In the genomic region with DNA sequence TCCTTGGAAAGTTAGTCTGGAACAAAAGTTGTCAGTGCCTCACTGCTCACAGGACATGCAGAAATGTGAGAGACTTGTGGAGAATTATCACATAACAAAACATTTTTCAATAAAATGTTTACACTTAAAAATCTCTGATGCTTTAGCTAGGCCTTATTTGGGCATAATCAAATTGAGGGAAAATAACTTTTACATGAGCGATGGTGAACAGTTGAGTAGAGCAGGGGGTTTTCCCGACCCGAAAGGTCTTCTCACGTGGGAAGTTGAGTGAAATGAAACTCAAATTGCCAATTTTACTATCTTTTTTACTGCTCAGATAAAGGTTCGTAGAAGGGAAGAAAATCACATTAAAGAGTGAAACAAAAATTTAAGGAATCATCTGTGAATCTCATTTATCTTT, we compare ENCODE assay signal across 26 cellular contexts.
"Had no signal": no experiment of that assay in that cellular context is flagged by ENCODE, and none has a peak within 500 bp of the region (broad histone marks: within the 10 kb centered on the region; RNA-seq: fewer than 3 reads in every experiment).

No MANE protein-coding gene starts in this region.

- H3K36me3 ChIP-seq: esophagus squamous epithelium, gastrocnemius medialis, heart right ventricle, left lung, lower lobe of right lung had no signal

- H3K4me1 ChIP-seq: gastrocnemius medialis, left lung had no signal

- H3K27me3 ChIP-seq: esophagus squamous epithelium, gastrocnemius medialis, heart right ventricle, left lung had no signal

- DNase-seq: cortex of kidney; effector CD8-positive, alpha-beta T cell; effector memory CD8-positive, alpha-beta T cell; endodermal cell; erythroblast; esophagus squamous epithelium; foreskin fibroblast; foreskin melanocyte; gastrocnemius medialis; glutamatergic neuron; head of caudate nucleus; heart right ventricle; hippocampal formation; left cardiac atrium; left lung; left ventricle myocardium superior; lower lobe of right lung; mesenchymal stem cell; mucosa of descending colon; naive B cell; naive thymus-derived CD8-positive, alpha-beta T cell had no signal

- ATAC-seq: effector memory CD8-positive, alpha-beta T cell; esophagus mucosa; gastrocnemius medialis; heart right ventricle; left cardiac atrium; left lung; left ventricle myocardium superior; lower lobe of right lung; mucosa of descending colon; naive thymus-derived CD8-positive, alpha-beta T cell had no signal

- H3K4me3 ChIP-seq: esophagus squamous epithelium, gastrocnemius medialis, heart right ventricle, left lung, lower lobe of right lung, mucosa of descending colon had no signal

- H3K27ac ChIP-seq: epithelial cell of prostate, esophagus squamous epithelium, gastrocnemius medialis, heart right ventricle, left lung, lower lobe of right lung had no signal

- H3K9me3 ChIP-seq: esophagus squamous epithelium, gastrocnemius medialis, heart right ventricle, left lung, lower lobe of right lung, mucosa of descending colon had no signal

- FAIRE-seq: endometrium, islet of Langerhans, keratinocyte had no signal
